Comparison of ENCODE assay signal across 10 cellular contexts in the genomic region with DNA sequence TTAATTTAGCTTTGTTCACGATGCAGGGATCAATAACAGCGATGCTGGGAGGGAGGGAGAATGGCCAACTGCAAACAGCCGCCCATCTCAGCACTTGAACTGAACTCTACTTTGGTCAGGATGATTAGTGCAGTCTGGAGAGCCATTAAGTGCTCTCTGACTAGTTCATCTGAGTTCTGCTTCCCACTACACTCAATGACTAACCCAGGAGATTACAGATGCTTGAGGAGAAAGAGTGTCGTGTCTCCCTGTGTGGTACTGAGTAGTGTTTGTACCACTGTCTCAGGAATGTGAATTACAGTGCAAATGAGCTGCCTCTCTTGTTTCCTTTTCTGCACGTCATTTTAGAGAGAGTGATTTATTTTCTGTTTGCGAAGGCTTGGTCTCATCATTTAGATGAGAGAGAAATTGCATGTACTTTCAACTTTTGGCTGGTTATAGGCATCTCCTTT. TPM values are rescaled to one million over a fixed set of nuclear protein-coding genes. Genes with fewer than 3 reads are reported as not detected.
DNase-seq lines count a peak whose midpoint lies in the region; ATAC-seq and TF ChIP-seq lines count a peak whose summit lies in the region.
"Had no signal": no experiment of that assay in that cellular context is flagged by ENCODE, and none has a peak within 500 bp of the region (broad histone marks: within the 10 kb centered on the region; RNA-seq: fewer than 3 reads in every experiment).

No MANE protein-coding gene starts in this region.

- H3K4me3 ChIP-seq in AG10803 (ENCODE audit: low read length) (no peak overlapping the region), brain microvascular endothelial cell (ENCODE audit: low read depth, low read length) (no peak overlapping the region), lung (no peak overlapping the region)
- H3K4me3 ChIP-seq: K562 had no signal

- ATAC-seq in lung (ENCODE audit: insufficient read depth, low FRiP score) (peak; percentile 92), HG03135 (IDR thresholded peaks at IDR 0.05; ENCODE audit: unreplicated experiment) (no peak), HG02798 (IDR thresholded peaks at IDR 0.05; ENCODE audit: poor library complexity, unreplicated experiment) (no peak)
- ATAC-seq: K562 had no signal

- WGBS in lung, 2 donors, result 52 to 54% methylated on average over 6 of the region's 6 CpGs

- H3K27me3 ChIP-seq in brain microvascular endothelial cell (replicated peaks), result no peaks in the 10 kb centered on the region
- no peaks in the 10 kb centered on the region for H3K27me3 ChIP-seq in lung (ENCODE audit: control insufficient read depth, insufficient read depth)

- peaks cover 7 to 9% of the 10 kb centered on the region in 2 donors for H3K4me1 ChIP-seq in lung (ENCODE audit: control insufficient read depth in 2 of 2, insufficient read depth in 2 of 2, low read length in 2 of 2)

- TF ChIP-seq CTCF in AG10803 (conservative IDR thresholded peaks at IDR 0.05; ENCODE audit: low read length), result no peak
- TF ChIP-seq CTCF in brain microvascular endothelial cell (IDR thresholded peaks at IDR 0.05; ENCODE audit: low read depth, low read length, missing control alignments), result no peak
- TF ChIP-seq CTCF in lung (IDR thresholded peaks at IDR 0.05; ENCODE audit: control extremely low read depth, extremely low read depth), result no peak

- H3K27ac ChIP-seq in brain microvascular endothelial cell (no peak overlapping the region), lung (ENCODE audit: low read depth in 1 of 2, low read length in 1 of 2) (peak overlapping the region; percentile 33 to 61)
- H3K27ac ChIP-seq: VCaP had no signal

- in situ Hi-C loops in brain microvascular endothelial cell (cut with HindIII; ENCODE audit: low pct_ligation_motif_present, low sequenced_read_pairs), result no loop called here

- H3K9me3 ChIP-seq in lung (ENCODE audit: control insufficient read depth in 2 of 2, insufficient read depth in 1 of 2, low read length in 1 of 2), result no peaks in the 10 kb centered on the region

- H3K36me3 ChIP-seq in brain microvascular endothelial cell (replicated peaks), result no peaks in the 10 kb centered on the region
- H3K36me3 ChIP-seq in lung (ENCODE audit: control insufficient read depth in 2 of 2, insufficient read depth in 2 of 2, low read length in 2 of 2), result no peaks in the 10 kb centered on the region

- DNase-seq in AG10803 (ENCODE audit: low read depth) (peak; percentile 84), NCI-H1105 treated with DMSO at 0.1 percent for 48 hours (lab: John Stamatoyannopoulos, UW) (peak; percentile 89), brain microvascular endothelial cell (peak; percentile 60), lung (ENCODE audit: low spot score) (peak; percentile 49), NCI-H1694 (lab: John Stamatoyannopoulos, UW) (no peak)
- no peak for DNase-seq in stimulated activated CD4-positive, alpha-beta T cell treated with anti-CD3 and anti-CD28 coated beads, Interleukin-4, amount 100 ng/mL, for 4 hours

RNA-seq across cellular contexts. Expression of gene CARMIL1, which starts 23.5 kb away (rescaled TPM):
- 10 to 100 TPM; 36.5 to 38.3 TPM for total RNA-seq in lung
- 10 to 100 TPM in 1 of 2 donors, 1 to 10 TPM in 1; 8.0 to 33.3 TPM for polyA plus RNA-seq in lung

Comparison
In these comparisons a context has a peak if more than half of its experiments do, and no peak if none do; other contexts are left out.
1. DNase-seq: peak in AG10803 (single experiment), NCI-H1105 treated with DMSO at 0.1 percent for 48 hours (single experiment), brain microvascular endothelial cell (single experiment) and lung (single experiment); none in stimulated activated CD4-positive, alpha-beta T cell treated with anti-CD3 and anti-CD28 coated beads, Interleukin-4, amount 100 ng/mL, for 4 hours (0 of 2) and NCI-H1694 (single experiment).